In genomic region chrX:43450355-43450754, GRCh38 we compare ENCODE assay signal across 22 cellular contexts.
"Had no signal": no experiment of that assay in that cellular context is flagged by ENCODE, and none has a peak within 500 bp of the region (broad histone marks: within the 10 kb centered on the region; RNA-seq: fewer than 3 reads in every experiment).

No MANE protein-coding gene starts in this region.

- H3K27me3 Mint-ChIP-seq: activated B cell treated with CpG ODN at 0.5 μM for 24 hours; activated CD8-positive, alpha-beta T cell treated with anti-CD3 and anti-CD28 coated beads for 36 hours; dendritic cell treated with granulocyte-macrophage colony-stimulating factor and Interleukin-4, amounts not matched to agents 40 ng/mL and 50 ng/mL, for 4 days; progenitor cell of endocrine pancreas had no signal

- H3K36me3 ChIP-seq: esophagus muscularis mucosa, heart left ventricle, right lobe of liver, transverse colon had no signal

- H3K9me3 ChIP-seq: testis, transverse colon had no signal

- H3K27me3 ChIP-seq: esophagus muscularis mucosa, foreskin keratinocyte, right lobe of liver, testis, transverse colon had no signal

- H3K4me1 Mint-ChIP-seq: activated B cell treated with CpG ODN at 0.5 μM for 24 hours; activated T-helper 17 cell treated with anti-CD3 and anti-CD28 coated beads, Interleukin-2, amount 50 U/mL, for 72 hours; central memory CD8-positive, alpha-beta T cell; immature natural killer cell; natural killer cell had no signal

- DNase-seq: activated B cell treated with CpG ODN at 0.5 μM for 24 hours; activated CD4-positive, alpha-beta T cell treated with anti-CD3 and anti-CD28 coated beads, Interleukin-2, amount 50 U/mL, for 1 hour; activated CD8-positive, alpha-beta T cell treated with anti-CD3 and anti-CD28 coated beads for 36 hours; activated gamma-delta T cell treated with Interleukin-2 at 50 U/mL for 16 hours; activated T-cell treated with anti-CD3 and anti-CD28 coated beads, Interleukin-2, amount 50 U/mL, for 4 hours; anterior cingulate cortex; foreskin keratinocyte; heart left ventricle; immature natural killer cell; natural killer cell; right lobe of liver; stimulated activated CD4-positive, alpha-beta T cell treated with anti-CD3 and anti-CD28 coated beads, Interleukin-4, amount 100 ng/mL, for 1 hour; stimulated activated naive CD8-positive, alpha-beta T cell treated with anti-CD3 and anti-CD28 coated beads, Interleukin-15, Interleukin-2, amounts not matched to agents 100 U/mL and 50 U/mL, for 24 hours; T-helper 2 cell; testis; transverse colon had no signal

- H3K4me3 Mint-ChIP-seq: activated B cell treated with CpG ODN at 0.5 μM for 24 hours; activated CD8-positive, alpha-beta T cell treated with anti-CD3 and anti-CD28 coated beads for 36 hours; activated T-cell treated with anti-CD3 and anti-CD28 coated beads, Interleukin-2, amount 50 U/mL, for 4 hours; activated T-helper 17 cell treated with anti-CD3 and anti-CD28 coated beads, Interleukin-2, amount 50 U/mL, for 72 hours; central memory CD8-positive, alpha-beta T cell; dendritic cell treated with granulocyte-macrophage colony-stimulating factor and Interleukin-4, amounts not matched to agents 40 ng/mL and 50 ng/mL, for 4 days; immature natural killer cell; natural killer cell had no signal

- ATAC-seq: activated CD8-positive, alpha-beta T cell treated with anti-CD3 and anti-CD28 coated beads for 36 hours; activated naive CD4-positive, alpha-beta T cell treated with anti-CD3 and anti-CD28 coated beads, Interleukin-2, amount 50 U/mL, for 72 hours; activated T-cell treated with anti-CD3 and anti-CD28 coated beads, Interleukin-2, amount 50 U/mL, for 4 hours; activated T-helper 17 cell treated with anti-CD3 and anti-CD28 coated beads, Interleukin-2, amount 50 U/mL, for 72 hours; foreskin keratinocyte; heart left ventricle; natural killer cell; right lobe of liver; stimulated activated naive CD8-positive, alpha-beta T cell treated with anti-CD3 and anti-CD28 coated beads, Interleukin-15, Interleukin-2, amounts not matched to agents 100 U/mL and 50 U/mL, for 24 hours had no signal

- H3K4me1 ChIP-seq: esophagus muscularis mucosa, foreskin keratinocyte, heart left ventricle, right lobe of liver, testis, transverse colon had no signal

- H3K27ac Mint-ChIP-seq: activated B cell treated with CpG ODN at 0.5 μM for 24 hours; activated CD8-positive, alpha-beta T cell treated with anti-CD3 and anti-CD28 coated beads for 36 hours; activated naive CD4-positive, alpha-beta T cell treated with anti-CD3 and anti-CD28 coated beads, Interleukin-2, amount 50 U/mL, for 72 hours; activated T-helper 17 cell treated with anti-CD3 and anti-CD28 coated beads, Interleukin-2, amount 50 U/mL, for 72 hours; dendritic cell treated with granulocyte-macrophage colony-stimulating factor and Interleukin-4, amounts not matched to agents 40 ng/mL and 50 ng/mL, for 4 days; immature natural killer cell; natural killer cell; progenitor cell of endocrine pancreas had no signal

- H3K4me3 ChIP-seq: esophagus muscularis mucosa, heart left ventricle, right lobe of liver, testis, transverse colon had no signal

- H3K27ac ChIP-seq: esophagus muscularis mucosa, foreskin keratinocyte, heart left ventricle, right lobe of liver, testis, transverse colon had no signal
